24 cellular contexts compared by ENCODE assay signal in the genomic region with DNA sequence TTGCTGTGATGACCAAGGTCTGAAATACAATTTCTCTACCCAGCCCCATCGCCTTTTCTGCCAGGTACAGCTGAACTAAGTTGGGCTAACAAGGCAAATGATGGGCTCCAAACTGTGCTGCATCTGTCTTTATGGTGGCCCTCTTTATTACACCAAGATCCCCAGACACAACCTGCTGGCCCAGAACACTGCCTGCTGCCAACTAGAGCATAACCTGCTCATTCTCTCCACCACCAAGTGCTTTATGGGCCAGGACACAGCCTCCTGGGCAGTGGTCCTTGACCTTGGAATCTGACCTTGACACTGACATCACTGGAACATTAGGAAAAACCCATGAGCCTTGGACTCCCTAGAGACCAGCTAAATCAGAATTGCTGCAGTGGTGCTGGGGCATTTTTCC. TPM values are rescaled to one million over a fixed set of nuclear protein-coding genes. Genes with fewer than 3 reads are reported as not detected.
DNase-seq lines count a peak whose midpoint lies in the region; ATAC-seq and TF ChIP-seq lines count a peak whose summit lies in the region.
"Had no signal": no experiment of that assay in that cellular context is flagged by ENCODE, and none has a peak within 500 bp of the region (broad histone marks: within the 10 kb centered on the region; RNA-seq: fewer than 3 reads in every experiment).

No MANE protein-coding gene starts in this region.

- peaks cover 37% of the 10 kb centered on the region for H3K36me3 Mint-ChIP-seq in activated CD4-positive, alpha-beta T cell treated with anti-CD3 and anti-CD28 coated beads for 36 hours (ENCODE audit: low read depth)
- peaks cover 17% of the 10 kb centered on the region for H3K36me3 Mint-ChIP-seq in activated naive CD8-positive, alpha-beta T cell treated with anti-CD3 and anti-CD28 coated beads, Interleukin-2, amount 10 ng/mL, durations not matched to agents 7 days and 5 days

- no peaks in the 10 kb centered on the region for H3K27me3 Mint-ChIP-seq in activated CD4-positive, alpha-beta T cell treated with anti-CD3 and anti-CD28 coated beads for 36 hours
- no peaks in the 10 kb centered on the region for H3K27me3 Mint-ChIP-seq in activated naive CD8-positive, alpha-beta T cell treated with anti-CD3 and anti-CD28 coated beads, Interleukin-2, amount 10 ng/mL, durations not matched to agents 7 days and 5 days

- no peak for TF ChIP-seq CTCF in GM12865 (IDR thresholded peaks at IDR 0.05; ENCODE audit: insufficient read depth, low read depth, low read length, missing control alignments)

- H3K4me3 ChIP-seq in GM12865 (ENCODE audit: low read depth, low read length) = no peak overlapping the region
- H3K4me3 ChIP-seq: cardiac muscle cell, coronary artery, esophagus squamous epithelium, pancreas, right atrium auricular region, SJSA1, spleen, transverse colon had no signal

- no peak for ATAC-seq in activated CD4-positive, alpha-beta T cell treated with anti-CD3 and anti-CD28 coated beads for 36 hours
- ATAC-seq in activated naive CD8-positive, alpha-beta T cell treated with anti-CD3 and anti-CD28 coated beads, Interleukin-2, amount 10 ng/mL, durations not matched to agents 7 days and 5 days (ENCODE audit: low read depth) = no peak
- ATAC-seq in GM18909 (IDR thresholded peaks at IDR 0.05; ENCODE audit: poor library complexity, unreplicated experiment) = no peak
- ATAC-seq: pancreas had no signal

- peaks cover 60% of the 10 kb centered on the region for H3K4me1 Mint-ChIP-seq in activated CD4-positive, alpha-beta T cell treated with anti-CD3 and anti-CD28 coated beads for 36 hours
- peaks cover 48% of the 10 kb centered on the region for H3K4me1 Mint-ChIP-seq in activated naive CD8-positive, alpha-beta T cell treated with anti-CD3 and anti-CD28 coated beads, Interleukin-2, amount 10 ng/mL, durations not matched to agents 7 days and 5 days

- no peak overlapping the region for H3K27ac Mint-ChIP-seq in activated CD4-positive, alpha-beta T cell treated with anti-CD3 and anti-CD28 coated beads for 36 hours
- peak overlapping the region; percentile 87 for H3K27ac Mint-ChIP-seq in activated naive CD8-positive, alpha-beta T cell treated with anti-CD3 and anti-CD28 coated beads, Interleukin-2, amount 10 ng/mL, durations not matched to agents 7 days and 5 days

- intact Hi-C loops in activated CD4-positive, alpha-beta T cell treated with anti-CD3 and anti-CD28 coated beads for 36 hours (cut with DNase I, micrococcal nuclease) = loop anchor here (5.0 to 10.0 kb wide), 6 partner anchors 609 to 1951 kb away; a partner anchor contains a TSS

- no peaks in the 10 kb centered on the region for H3K9me3 Mint-ChIP-seq in activated CD4-positive, alpha-beta T cell treated with anti-CD3 and anti-CD28 coated beads for 36 hours (ENCODE audit: low read depth)
- no peaks in the 10 kb centered on the region for H3K9me3 Mint-ChIP-seq in activated naive CD8-positive, alpha-beta T cell treated with anti-CD3 and anti-CD28 coated beads, Interleukin-2, amount 10 ng/mL, durations not matched to agents 7 days and 5 days

- POLR2A ChIA-PET in activated CD4-positive, alpha-beta T cell treated with anti-CD3 and anti-CD28 coated beads for 36 hours (lab: Charles Lee) = no interaction called here
- POLR2A ChIA-PET in activated naive CD8-positive, alpha-beta T cell treated with anti-CD3 and anti-CD28 coated beads, Interleukin-2, amount 10 ng/mL, durations not matched to agents 7 days and 5 days (lab: Charles Lee) = no interaction called here

- peak overlapping the region; percentile 45 for H3K4me3 Mint-ChIP-seq in activated CD4-positive, alpha-beta T cell treated with anti-CD3 and anti-CD28 coated beads for 36 hours
- peak overlapping the region; percentile 58 for H3K4me3 Mint-ChIP-seq in activated naive CD8-positive, alpha-beta T cell treated with anti-CD3 and anti-CD28 coated beads, Interleukin-2, amount 10 ng/mL, durations not matched to agents 7 days and 5 days

- CTCF ChIA-PET in activated CD4-positive, alpha-beta T cell treated with anti-CD3 and anti-CD28 coated beads for 36 hours (lab: Charles Lee) = interaction anchor here (1.2 to 3.2 kb wide), 2 partner anchors 248 to 409 kb away, joined by 8 to 14 read pairs; no protein-coding TSS in a partner anchor

- no peak for DNase-seq in activated CD4-positive, alpha-beta T cell treated with anti-CD3 and anti-CD28 coated beads for 36 hours
- no peak for DNase-seq in activated CD4-positive, alpha-beta T cell treated with anti-CD3 and anti-CD28 coated beads, Interleukin-2, amount 50 U/mL, for 4 hours
- peak; percentile 10 for DNase-seq in GM12865 (ENCODE audit: low read depth)
- DNase-seq in activated naive CD8-positive, alpha-beta T cell treated with anti-CD3 and anti-CD28 coated beads, Interleukin-2, amount 10 ng/mL, durations not matched to agents 7 days and 5 days = no peak
- peak; percentile 36 for DNase-seq in stimulated activated CD8-positive, alpha-beta memory T cell treated with anti-CD3 and anti-CD28 coated beads, Interleukin-4, amount 100 ng/mL, for 48 hours
- no peak for DNase-seq in NCI-H187 (lab: John Stamatoyannopoulos, UW)
- no peak for DNase-seq in COLO829 (ENCODE audit: low spot score)
- DNase-seq: activated naive CD4-positive, alpha-beta T cell treated with anti-CD3 and anti-CD28 coated beads, Interleukin-2, amount 50 U/mL, for 16 hours; aorta; DMS79 treated with DMSO at 0.1 percent for 48 hours; esophagus squamous epithelium; H7; midbrain; MV-4-11; NCI-H526; pancreas; spleen; stimulated activated CD4-positive, alpha-beta T cell treated with anti-CD3 and anti-CD28 coated beads, Interleukin-4, amount 100 ng/mL, for 1 hour; transverse colon had no signal

RNA-seq across cellular contexts. Expression of a gene that starts 3.3 kb away (rescaled TPM):
- total RNA-seq in activated CD4-positive, alpha-beta T cell treated with anti-CD3 and anti-CD28 coated beads for 36 hours = 10 to 100 TPM; 41.7 to 43.8 TPM
- 10 to 100 TPM; 38.6 to 43.4 TPM for total RNA-seq in activated naive CD8-positive, alpha-beta T cell treated with anti-CD3 and anti-CD28 coated beads, Interleukin-2, amount 10 ng/mL, durations not matched to agents 7 days and 5 days

RNA-seq across cellular contexts. Expression of a gene that starts 3.7 kb away (rescaled TPM):
- total RNA-seq in activated CD4-positive, alpha-beta T cell treated with anti-CD3 and anti-CD28 coated beads for 36 hours = 10 to 100 TPM; 16.6 to 19.5 TPM
- total RNA-seq in activated naive CD8-positive, alpha-beta T cell treated with anti-CD3 and anti-CD28 coated beads, Interleukin-2, amount 10 ng/mL, durations not matched to agents 7 days and 5 days = 10 to 100 TPM; 21.1 to 21.5 TPM

Comparison
In these comparisons a context has a peak if more than half of its experiments do, and no peak if none do; other contexts are left out.
1. DNase-seq: peak in GM12865 (single experiment) and stimulated activated CD8-positive, alpha-beta memory T cell treated with anti-CD3 and anti-CD28 coated beads, Interleukin-4, amount 100 ng/mL, for 48 hours (single experiment); none in activated CD4-positive, alpha-beta T cell treated with anti-CD3 and anti-CD28 coated beads for 36 hours (single experiment), activated CD4-positive, alpha-beta T cell treated with anti-CD3 and anti-CD28 coated beads, Interleukin-2, amount 50 U/mL, for 4 hours (0 of 2), activated naive CD8-positive, alpha-beta T cell treated with anti-CD3 and anti-CD28 coated beads, Interleukin-2, amount 10 ng/mL, durations not matched to agents 7 days and 5 days (single experiment), NCI-H187 (0 of 2) and COLO829 (single experiment).